Comparison of ENCODE assay signal across 12 cellular contexts in genomic region chr12:93127107-93127560, GRCh38.
DNase-seq lines count a peak whose midpoint lies in the region; ATAC-seq, FAIRE-seq and TF ChIP-seq lines count a peak whose summit lies in the region.
"Had no signal": no experiment of that assay in that cellular context is flagged by ENCODE, and none has a peak within 500 bp of the region (broad histone marks: within the 10 kb centered on the region; RNA-seq: fewer than 3 reads in every experiment).

No MANE protein-coding gene starts in this region.

- CTCF ChIA-PET in Caco-2 (lab: Charles Lee): interaction anchor here (0.6 to 1.9 kb wide), 17 partner anchors 11 to 300 kb away, joined by 3 to 10 read pairs (median 4); no protein-coding TSS in a partner anchor

- intact Hi-C loops in Caco-2 (cut with micrococcal nuclease; ENCODE audit: unreplicated experiment): loop anchor here (1.0 to 10.0 kb wide), 7 partner anchors 25 to 188 kb away; no protein-coding TSS in a partner anchor
- intact Hi-C loops in kidney (cut with DNase I): no loop called here
- intact Hi-C loops in gastrocnemius medialis (cut with DNase I; ENCODE audit: low total_unique reads): loop anchor here (5.0 to 10.0 kb wide), 3 partner anchors 110 to 288 kb away; partner anchors contain the start of gene NUDT4

- ATAC-seq in gastrocnemius medialis: peak; percentile 86 to 88
- ATAC-seq in HG03097 (IDR thresholded peaks at IDR 0.05; ENCODE audit: low FRiP score, unreplicated experiment): no peak

- DNase-seq in Caco-2 (peak in 1 of 2 experiments; percentile 12), coronary artery (ENCODE audit: low spot score) (peak; percentile 92), kidney (no peak), gastrocnemius medialis (peak; percentile 58 to 66), brain microvascular endothelial cell (no peak), cortex of kidney (lab: John Stamatoyannopoulos, UW) (no peak), GM19238 (ENCODE audit: insufficient read length, low spot score) (no peak)
- DNase-seq: activated CD4-positive, alpha-beta T cell treated with anti-CD3 and anti-CD28 coated beads, Interleukin-2, amount 50 U/mL, for 4 hours; amygdala; stimulated activated CD8-positive, alpha-beta memory T cell treated with anti-CD3 and anti-CD28 coated beads, Interleukin-4, amount 100 ng/mL, for 48 hours had no signal

- H3K9me3 ChIP-seq in Caco-2: no peaks in the 10 kb centered on the region
- no peaks in the 10 kb centered on the region for H3K9me3 ChIP-seq in kidney (ENCODE audit: control insufficient read depth in 1 of 2, low read length in 2 of 2)
- no peaks in the 10 kb centered on the region for H3K9me3 ChIP-seq in gastrocnemius medialis

- TF ChIP-seq CTCF in Caco-2 (IDR thresholded peaks at IDR 0.05; ENCODE audit: insufficient read depth in 1 of 2, low read depth in 1 of 2, low read length in 1 of 2, severe bottlenecking in 1 of 2, unreplicated experiment in 1 of 2) (no peak), coronary artery (IDR thresholded peaks at IDR 0.05) (no peak), kidney (IDR thresholded peaks at IDR 0.05; ENCODE audit: borderline replicate concordance, extremely low read depth, insufficient read depth) (no peak), gastrocnemius medialis (IDR thresholded peaks at IDR 0.05 in 4 of 5, conservative IDR thresholded peaks at IDR 0.05 in 1 of 5) (no peak), brain microvascular endothelial cell (IDR thresholded peaks at IDR 0.05; ENCODE audit: low read depth, low read length, missing control alignments) (no peak)

- no peaks in the 10 kb centered on the region for H3K27me3 Mint-ChIP-seq in Caco-2 (ENCODE audit: insufficient read depth, unreplicated experiment)

- POLR2A ChIA-PET in Caco-2 (lab: Charles Lee): interaction anchor here (0.7 kb wide), 1 partner anchor 198 kb away, joined by 3 read pairs; the partner anchor contains the start of gene EEA1

- in situ Hi-C loops in gastrocnemius medialis (cut with MboI; ENCODE audit: low sequenced_read_pairs in 4 of 4): no loop called here
- in situ Hi-C loops in brain microvascular endothelial cell (cut with HindIII; ENCODE audit: low pct_ligation_motif_present, low sequenced_read_pairs): no loop called here

- H3K36me3 ChIP-seq in Caco-2 (ENCODE audit: control insufficient read depth, insufficient read depth, low read length) (no peaks in the 10 kb centered on the region), kidney (ENCODE audit: control insufficient read depth in 1 of 2, insufficient read depth in 2 of 2, low read length in 2 of 2) (no peaks in the 10 kb centered on the region), gastrocnemius medialis (no peaks in the 10 kb centered on the region), brain microvascular endothelial cell (replicated peaks) (no peaks in the 10 kb centered on the region)

- FAIRE-seq in kidney (lab: Jason Lieb, UNC): no peak

- H3K9me3 Mint-ChIP-seq in Caco-2 (ENCODE audit: unreplicated experiment): peaks cover 8% of the 10 kb centered on the region
- H3K9me3 Mint-ChIP-seq: activated T-helper 1 cell treated with anti-CD3 and anti-CD28 coated beads, Interleukin-12 subunit alpha, Interleukin-12 subunit beta, Interleukin-2, Interleukin-4 antibody, amounts not matched to agents 30 ng/mL and 10 ng/mL and 1 ng/mL, durations not matched to agents 14 hours and 24 hours and 36 hours had no signal

- peaks cover 6% of the 10 kb centered on the region for H3K36me3 Mint-ChIP-seq in Caco-2 (ENCODE audit: insufficient read depth, unreplicated experiment)

- peak in 1 of 2 donors; percentile 23 for TF ChIP-seq POLR2A in gastrocnemius medialis (IDR thresholded peaks at IDR 0.05)

- no peak overlapping the region for H3K9ac ChIP-seq in kidney (ENCODE audit: low read length in 2 of 2)

- H3K27ac ChIP-seq in coronary artery (peak overlapping the region; percentile 85 to 89), kidney (ENCODE audit: low read depth in 2 of 2, low read length in 2 of 2) (peak overlapping the region; percentile 71 to 82), gastrocnemius medialis (peak overlapping the region; percentile 84 to 89 (median 87)), brain microvascular endothelial cell (no peak overlapping the region)

- peak overlapping the region; percentile 94 for H3K27ac Mint-ChIP-seq in Caco-2 (ENCODE audit: unreplicated experiment)
- H3K27ac Mint-ChIP-seq: activated T-helper 1 cell treated with anti-CD3 and anti-CD28 coated beads, Interleukin-12 subunit alpha, Interleukin-12 subunit beta, Interleukin-2, Interleukin-4 antibody, amounts not matched to agents 30 ng/mL and 10 ng/mL and 1 ng/mL, durations not matched to agents 14 hours and 24 hours and 36 hours had no signal

- H3K4me3 Mint-ChIP-seq in Caco-2 (ENCODE audit: unreplicated experiment): no peak overlapping the region
- H3K4me3 Mint-ChIP-seq: activated T-helper 1 cell treated with anti-CD3 and anti-CD28 coated beads, Interleukin-12 subunit alpha, Interleukin-12 subunit beta, Interleukin-2, Interleukin-4 antibody, amounts not matched to agents 30 ng/mL and 10 ng/mL and 1 ng/mL, durations not matched to agents 14 hours and 24 hours and 36 hours had no signal

- H3K4me1 ChIP-seq in Caco-2: peaks cover 41% of the 10 kb centered on the region
- H3K4me1 ChIP-seq in kidney (ENCODE audit: control insufficient read depth in 1 of 2, insufficient read depth in 1 of 2, low read depth in 1 of 2, low read length in 2 of 2): peaks cover 4 to 9% of the 10 kb centered on the region in 2 donors
- peaks cover 25 to 27% of the 10 kb centered on the region in 2 donors for H3K4me1 ChIP-seq in gastrocnemius medialis

- H3K27me3 ChIP-seq in Caco-2 (replicated peaks; ENCODE audit: control insufficient read depth, insufficient read depth, low read length): no peaks in the 10 kb centered on the region
- no peaks in the 10 kb centered on the region for H3K27me3 ChIP-seq in gastrocnemius medialis
- no peaks in the 10 kb centered on the region for H3K27me3 ChIP-seq in brain microvascular endothelial cell (replicated peaks)

- no TSS peak for BruUV-seq in Caco-2 (replicated peaks; lab: Mats Ljungman, UMichigan)

- H3K4me3 ChIP-seq in Caco-2 (ENCODE audit: low read depth, low read length): no peak overlapping the region
- peak overlapping the region; percentile 9 for H3K4me3 ChIP-seq in coronary artery
- H3K4me3 ChIP-seq in kidney (ENCODE audit: low read length in 2 of 2): no peak overlapping the region
- peak overlapping the region in 3 of 4 donors; percentile 20 to 47 (median 23) for H3K4me3 ChIP-seq in gastrocnemius medialis
- no peak overlapping the region for H3K4me3 ChIP-seq in brain microvascular endothelial cell (ENCODE audit: low read depth, low read length)

- peaks cover 43% of the 10 kb centered on the region for H3K4me1 Mint-ChIP-seq in Caco-2 (ENCODE audit: low read depth, unreplicated experiment)

Comparison
In these comparisons a context has a peak if more than half of its experiments do, and no peak if none do; other contexts are left out.
1. DNase-seq: peak in coronary artery (single experiment) and gastrocnemius medialis (2 of 2); none in kidney (single experiment), brain microvascular endothelial cell (single experiment), cortex of kidney (single experiment) and GM19238 (single experiment).
2. H3K4me3 ChIP-seq: peak in coronary artery (single experiment) and gastrocnemius medialis (3 of 4); none in Caco-2 (single experiment), kidney (0 of 2) and brain microvascular endothelial cell (single experiment).